Comparison of ENCODE assay signal across 25 cellular contexts in the genomic region with DNA sequence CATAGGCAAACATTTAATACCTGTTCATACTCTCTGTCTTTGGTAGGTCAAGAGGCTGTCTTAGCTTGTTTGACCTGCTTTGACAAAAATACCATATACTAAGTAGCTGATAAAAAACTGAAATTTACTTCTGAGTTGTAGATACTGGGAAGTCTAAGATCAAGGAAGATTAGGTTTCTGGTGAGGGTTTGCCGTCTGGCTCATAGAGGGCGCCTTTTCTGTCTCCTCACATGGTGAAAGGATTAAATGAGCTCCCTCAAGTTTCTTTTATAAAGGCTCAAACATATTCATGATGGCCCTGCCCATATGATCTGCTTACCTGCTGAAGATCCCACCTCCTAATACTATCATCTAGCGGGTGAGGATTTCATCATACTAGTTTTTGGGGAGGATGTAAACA.
"Had no signal": no experiment of that assay in that cellular context is flagged by ENCODE, and none has a peak within 500 bp of the region (broad histone marks: within the 10 kb centered on the region; RNA-seq: fewer than 3 reads in every experiment).

No MANE protein-coding gene starts in this region.

- H3K4me3 ChIP-seq: lung, mucosa of descending colon, ovary, psoas muscle, sigmoid colon, stomach, testis, tibial artery had no signal

- H3K4me1 Mint-ChIP-seq: memory B cell; mesothelial cell of epicardium; naive B cell; neural crest cell; stimulated activated effector memory CD8-positive, alpha-beta T cell treated with anti-CD3 and anti-CD28 coated beads, Interleukin-12 subunit alpha, Interleukin-12 subunit beta, amount 100 ng/mL, for 72 hours had no signal

- H3K36me3 ChIP-seq: ovary, sigmoid colon, stomach, tibial artery had no signal

- H3K9me3 Mint-ChIP-seq: effector memory CD8-positive, alpha-beta T cell; memory B cell; mesothelial cell of epicardium; natural killer cell treated with Interleukin-12 subunit alpha and Interleukin-12 subunit beta and Interleukin-15 and Interleukin-18, amount 100 ng/mL, for 72 hours; neural crest cell; type B pancreatic cell had no signal

- DNase-seq: cortex of kidney; effector memory CD8-positive, alpha-beta T cell; mucosa of descending colon; naive B cell; nucleus accumbens; ovary; posterior cingulate gyrus; psoas muscle; right cardiac atrium; sigmoid colon; stimulated activated CD4-positive, alpha-beta T cell treated with anti-CD3 and anti-CD28 coated beads, Interleukin-2, amount 100 ng/mL, for 24 hours; stimulated activated CD4-positive, alpha-beta T cell treated with anti-CD3 and anti-CD28 coated beads, Interleukin-4, amount 100 ng/mL, for 24 hours; stimulated activated naive CD4-positive, alpha-beta T cell treated with Interleukin-2 at 50 U/mL for 16 hours; stomach; testis; tibial artery had no signal

- H3K27me3 ChIP-seq: ovary, sigmoid colon, stomach, testis, tibial artery had no signal

- H3K27me3 Mint-ChIP-seq: effector memory CD8-positive, alpha-beta T cell; memory B cell; naive B cell; natural killer cell treated with Interleukin-12 subunit alpha and Interleukin-12 subunit beta and Interleukin-15 and Interleukin-18, amount 100 ng/mL, for 72 hours; type B pancreatic cell had no signal

- H3K4me1 ChIP-seq: psoas muscle, sigmoid colon, stomach, testis, tibial artery had no signal

- H3K27ac ChIP-seq: ovary, psoas muscle, sigmoid colon, stomach, testis, tibial artery had no signal

- H3K9me3 ChIP-seq: ovary, psoas muscle, sigmoid colon, stomach, testis, tibial artery had no signal

- H3K4me3 Mint-ChIP-seq: effector memory CD8-positive, alpha-beta T cell; memory B cell; mesothelial cell of epicardium; naive B cell; natural killer cell treated with Interleukin-12 subunit alpha and Interleukin-12 subunit beta and Interleukin-15 and Interleukin-18, amount 100 ng/mL, for 72 hours; neural crest cell; stimulated activated effector memory CD8-positive, alpha-beta T cell treated with anti-CD3 and anti-CD28 coated beads, Interleukin-12 subunit alpha, Interleukin-12 subunit beta, amount 100 ng/mL, for 72 hours; type B pancreatic cell had no signal

- H3K27ac Mint-ChIP-seq: effector memory CD8-positive, alpha-beta T cell; memory B cell; mesothelial cell of epicardium; naive B cell; natural killer cell treated with Interleukin-12 subunit alpha and Interleukin-12 subunit beta and Interleukin-15 and Interleukin-18, amount 100 ng/mL, for 72 hours; stimulated activated effector memory CD8-positive, alpha-beta T cell treated with anti-CD3 and anti-CD28 coated beads, Interleukin-12 subunit alpha, Interleukin-12 subunit beta, amount 100 ng/mL, for 72 hours; type B pancreatic cell had no signal

- FAIRE-seq: frontal cortex, keratinocyte had no signal

- H3K36me3 Mint-ChIP-seq: memory B cell; mesothelial cell of epicardium; naive B cell; natural killer cell treated with Interleukin-12 subunit alpha and Interleukin-12 subunit beta and Interleukin-15 and Interleukin-18, amount 100 ng/mL, for 72 hours; stimulated activated effector memory CD8-positive, alpha-beta T cell treated with anti-CD3 and anti-CD28 coated beads, Interleukin-12 subunit alpha, Interleukin-12 subunit beta, amount 100 ng/mL, for 72 hours; type B pancreatic cell had no signal

- ATAC-seq: effector memory CD8-positive, alpha-beta T cell; natural killer cell treated with Interleukin-12 subunit alpha and Interleukin-12 subunit beta and Interleukin-15 and Interleukin-18, amount 100 ng/mL, for 72 hours; psoas muscle; right cardiac atrium; stimulated activated effector memory CD8-positive, alpha-beta T cell treated with anti-CD3 and anti-CD28 coated beads, Interleukin-12 subunit alpha, Interleukin-12 subunit beta, amount 100 ng/mL, for 72 hours had no signal
